In the genomic region with DNA sequence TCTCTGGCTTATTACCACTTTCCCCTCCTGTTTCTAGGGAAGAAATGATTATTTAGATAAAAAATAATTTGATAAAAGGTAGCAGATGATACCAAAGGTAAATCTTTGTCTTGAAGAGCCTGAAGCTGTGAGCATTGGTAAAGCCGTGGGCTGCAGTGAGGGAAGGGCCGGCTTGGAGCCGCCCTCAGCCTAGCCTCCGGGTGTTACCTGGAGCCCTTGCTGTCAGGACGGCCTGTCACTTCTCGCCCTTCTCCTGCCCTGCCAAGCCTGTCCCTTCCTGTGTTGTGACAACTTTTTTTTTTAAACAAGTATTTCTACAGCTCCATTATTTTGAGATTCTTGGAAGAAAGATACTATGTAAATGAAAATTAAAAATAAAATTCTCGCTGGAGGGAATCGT, we compare ENCODE assay signal across 1 cellular context.
TF ChIP-seq lines count a peak whose summit lies in the region.

No MANE protein-coding gene starts in this region.

TF ChIP-seq in GM23338, 12 proteins besides CTCF, POLR2A, EP300 and RAD21 (continued from another document):
- TF ChIP-seq, protein P1, sequence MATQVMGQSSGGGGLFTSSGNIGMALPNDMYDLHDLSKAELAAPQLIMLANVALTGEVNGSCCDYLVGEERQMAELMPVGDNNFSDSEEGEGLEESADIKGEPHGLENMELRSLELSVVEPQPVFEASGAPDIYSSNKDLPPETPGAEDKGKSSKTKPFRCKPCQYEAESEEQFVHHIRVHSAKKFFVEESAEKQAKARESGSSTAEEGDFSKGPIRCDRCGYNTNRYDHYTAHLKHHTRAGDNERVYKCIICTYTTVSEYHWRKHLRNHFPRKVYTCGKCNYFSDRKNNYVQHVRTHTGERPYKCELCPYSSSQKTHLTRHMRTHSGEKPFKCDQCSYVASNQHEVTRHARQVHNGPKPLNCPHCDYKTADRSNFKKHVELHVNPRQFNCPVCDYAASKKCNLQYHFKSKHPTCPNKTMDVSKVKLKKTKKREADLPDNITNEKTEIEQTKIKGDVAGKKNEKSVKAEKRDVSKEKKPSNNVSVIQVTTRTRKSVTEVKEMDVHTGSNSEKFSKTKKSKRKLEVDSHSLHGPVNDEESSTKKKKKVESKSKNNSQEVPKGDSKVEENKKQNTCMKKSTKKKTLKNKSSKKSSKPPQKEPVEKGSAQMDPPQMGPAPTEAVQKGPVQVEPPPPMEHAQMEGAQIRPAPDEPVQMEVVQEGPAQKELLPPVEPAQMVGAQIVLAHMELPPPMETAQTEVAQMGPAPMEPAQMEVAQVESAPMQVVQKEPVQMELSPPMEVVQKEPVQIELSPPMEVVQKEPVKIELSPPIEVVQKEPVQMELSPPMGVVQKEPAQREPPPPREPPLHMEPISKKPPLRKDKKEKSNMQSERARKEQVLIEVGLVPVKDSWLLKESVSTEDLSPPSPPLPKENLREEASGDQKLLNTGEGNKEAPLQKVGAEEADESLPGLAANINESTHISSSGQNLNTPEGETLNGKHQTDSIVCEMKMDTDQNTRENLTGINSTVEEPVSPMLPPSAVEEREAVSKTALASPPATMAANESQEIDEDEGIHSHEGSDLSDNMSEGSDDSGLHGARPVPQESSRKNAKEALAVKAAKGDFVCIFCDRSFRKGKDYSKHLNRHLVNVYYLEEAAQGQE (IDR thresholded peaks at IDR 0.05; ENCODE audit: unreplicated experiment), result no peak
- TF ChIP-seq EZH2 (IDR thresholded peaks at IDR 0.05; ENCODE audit: low read depth, unreplicated experiment) (no peak), STAT1 (IDR thresholded peaks at IDR 0.05; ENCODE audit: unreplicated experiment) (no peak), ZNF114 (CRISPR knock-in tag; IDR thresholded peaks at IDR 0.05) (no peak), NANOG (IDR thresholded peaks at IDR 0.05; ENCODE audit: borderline replicate concordance) (no peak)
- TF ChIP-seq, protein P2, sequence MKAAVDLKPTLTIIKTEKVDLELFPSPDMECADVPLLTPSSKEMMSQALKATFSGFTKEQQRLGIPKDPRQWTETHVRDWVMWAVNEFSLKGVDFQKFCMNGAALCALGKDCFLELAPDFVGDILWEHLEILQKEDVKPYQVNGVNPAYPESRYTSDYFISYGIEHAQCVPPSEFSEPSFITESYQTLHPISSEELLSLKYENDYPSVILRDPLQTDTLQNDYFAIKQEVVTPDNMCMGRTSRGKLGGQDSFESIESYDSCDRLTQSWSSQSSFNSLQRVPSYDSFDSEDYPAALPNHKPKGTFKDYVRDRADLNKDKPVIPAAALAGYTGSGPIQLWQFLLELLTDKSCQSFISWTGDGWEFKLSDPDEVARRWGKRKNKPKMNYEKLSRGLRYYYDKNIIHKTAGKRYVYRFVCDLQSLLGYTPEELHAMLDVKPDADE (IDR thresholded peaks at IDR 0.05), result no peak
